In genomic region chr14:60233251-60233650, GRCh38 we compare ENCODE assay signal across 15 cellular contexts. TPM values are rescaled to one million over a fixed set of nuclear protein-coding genes. Genes with fewer than 3 reads are reported as not detected.
DNase-seq lines count a peak whose midpoint lies in the region; ATAC-seq, FAIRE-seq and TF ChIP-seq lines count a peak whose summit lies in the region.
"Had no signal": no experiment of that assay in that cellular context is flagged by ENCODE, and none has a peak within 500 bp of the region (broad histone marks: within the 10 kb centered on the region; RNA-seq: fewer than 3 reads in every experiment).

No MANE protein-coding gene starts in this region.

- H3K27ac Mint-ChIP-seq in neural progenitor cell (no peak overlapping the region), immature natural killer cell (no peak overlapping the region), osteocyte (ENCODE audit: unreplicated experiment) (no peak overlapping the region)
- H3K27ac Mint-ChIP-seq: CD14-positive monocyte had no signal

- H3F3A ChIP-seq in PC-3 (ENCODE audit: low read length, unreplicated experiment), result no peaks in the 10 kb centered on the region
- peaks cover 6% of the 10 kb centered on the region for H3F3A ChIP-seq in neural progenitor cell (ENCODE audit: low read depth)

- intact Hi-C loops in HCT116 (cut with micrococcal nuclease) (no loop called here), PC-3 (cut with micrococcal nuclease) (no loop called here)

- H2AFZ ChIP-seq in HCT116 (ENCODE audit: low read depth, low read length, poor library complexity, severe bottlenecking) (no peak overlapping the region), PC-3 (ENCODE audit: low read length) (no peak overlapping the region), H1 (ENCODE audit: low read length) (0 out of 2 replicates have a peak overlapping the region, but pooled peaks have one; percentile 21), neural progenitor cell (replicated peaks) (peak overlapping the region; percentile 51)

- H4K8ac ChIP-seq in H1 (ENCODE audit: extremely low read depth, insufficient read depth, low read length), result no peak overlapping the region

- ATAC-seq in HCT116 (peak; percentile 57), PC-3 (peak; percentile 53)

- RAD21 ChIA-PET in HCT116 (lab: Charles Lee; ENCODE audit: low non-redundant PET in 1 of 2, low total read pairs in 2 of 2, uncharacterized antibody in 2 of 2, unreplicated experiment in 2 of 2), result no interaction called here

- H3K9me3 ChIP-seq in HCT116 (ENCODE audit: control insufficient read depth in 1 of 2, insufficient read depth in 1 of 2, low read depth in 1 of 2, low read length in 2 of 2) (no peaks in the 10 kb centered on the region), PC-3 (ENCODE audit: low read length) (peaks cover 8% of the 10 kb centered on the region), H1 (ENCODE audit: insufficient read depth in 2 of 2, low read depth in 1 of 2, low read length in 1 of 2) (peaks cover 0 to 6% of the 10 kb centered on the region in 2 experiments; a peak in 2 of 4 replicates), neural progenitor cell (ENCODE audit: low read depth) (peaks cover 15% of the 10 kb centered on the region)

- H3K18ac ChIP-seq in H1 (ENCODE audit: extremely low read depth, low read length), result no peak overlapping the region

- no peak overlapping the region for H2AK5ac ChIP-seq in H1 (ENCODE audit: low read depth, low read length)

- no peaks in the 10 kb centered on the region for H3K9me2 ChIP-seq in HCT116 (ENCODE audit: insufficient read depth)
- no peaks in the 10 kb centered on the region for H3K9me2 ChIP-seq in PC-3 (replicated peaks; ENCODE audit: low read length)

- no peak overlapping the region for H2BK5ac ChIP-seq in H1 (ENCODE audit: low read depth, low read length)

- no peak overlapping the region for H3K56ac ChIP-seq in H1 (replicated peaks; ENCODE audit: insufficient read length, low read depth, low read length)

- H3K27me3 Mint-ChIP-seq in neural progenitor cell (ENCODE audit: insufficient read depth, low read depth) (no peaks in the 10 kb centered on the region), immature natural killer cell (ENCODE audit: low read depth in 3 of 3) (peaks cover 3 to 7% (median 4%) of the 10 kb centered on the region in 3 donors), osteocyte (ENCODE audit: unreplicated experiment) (no peaks in the 10 kb centered on the region)

- H2BK20ac ChIP-seq in H1 (ENCODE audit: low read length), result no peak overlapping the region

- TF ChIP-seq POLR2A in HCT116 (IDR thresholded peaks at IDR 0.05; ENCODE audit: borderline replicate concordance, extremely low read depth, insufficient read depth, insufficient read length) (no peak), H1 (IDR thresholded peaks at IDR 0.05; ENCODE audit: control extremely low read depth in 1 of 2, low read depth in 2 of 2, low read length in 2 of 2) (no peak)

- CTCF ChIA-PET in HCT116 (lab: Charles Lee) (no interaction called here), PC-3 (lab: Charles Lee) (interaction anchor here (0.6 kb wide), 2 partner anchors 44 to 96 kb away, joined by 3 read pairs; no protein-coding TSS in a partner anchor), H1 (lab: Charles Lee; ENCODE audit: partially characterized antibody) (interaction anchor here (1.1 to 1.7 kb wide), 2 partner anchors 8 to 12 kb away, joined by 3 to 4 read pairs; no protein-coding TSS in a partner anchor)

- H2BK120ac ChIP-seq in H1 (replicated peaks; ENCODE audit: low read depth, low read length), result no peak overlapping the region

- no peaks in the 10 kb centered on the region for H3K79me2 ChIP-seq in HCT116 (ENCODE audit: insufficient read depth, low read length)
- no peaks in the 10 kb centered on the region for H3K79me2 ChIP-seq in PC-3 (ENCODE audit: low read length)
- H3K79me2 ChIP-seq in H1 (ENCODE audit: control insufficient read depth in 1 of 2, insufficient read depth in 2 of 2, low read length in 2 of 2), result no peaks in the 10 kb centered on the region
- H3K79me2 ChIP-seq in neural progenitor cell (ENCODE audit: low read depth), result no peaks in the 10 kb centered on the region

- no peak overlapping the region for H3K23ac ChIP-seq in H1 (ENCODE audit: insufficient read length)

- H3K4me3 ChIP-seq in HCT116 (replicated peaks in 1 of 2; ENCODE audit: low read depth in 1 of 2, low read length in 2 of 2), result no peak overlapping the region
- no peak overlapping the region for H3K4me3 ChIP-seq in PC-3 (ENCODE audit: low read length)
- no peak overlapping the region for H3K4me3 ChIP-seq in H1 (ENCODE audit: extremely low read depth in 1 of 4, insufficient read depth in 2 of 4, low read depth in 3 of 4, low read length in 4 of 4)
- no peak overlapping the region for H3K4me3 ChIP-seq in neural progenitor cell

- H2BK12ac ChIP-seq in H1 (ENCODE audit: low read depth, low read length), result no peak overlapping the region

- no peaks in the 10 kb centered on the region for H3K4me1 ChIP-seq in HCT116 (ENCODE audit: control insufficient read depth in 1 of 2, insufficient read depth in 2 of 2, low read length in 2 of 2)
- H3K4me1 ChIP-seq in PC-3 (ENCODE audit: insufficient read depth, low read length), result no peaks in the 10 kb centered on the region
- no peaks in the 10 kb centered on the region; a peak in 1 of 7 replicates for H3K4me1 ChIP-seq in H1 (replicated peaks in 1 of 4; ENCODE audit: control insufficient read depth in 3 of 4, insufficient read depth in 4 of 4, low read length in 3 of 4)
- peaks cover 8% of the 10 kb centered on the region for H3K4me1 ChIP-seq in neural progenitor cell

- H3K36me3 ChIP-seq in HCT116 (ENCODE audit: control insufficient read depth in 1 of 2, insufficient read depth in 2 of 2, low read length in 2 of 2), result no peaks in the 10 kb centered on the region
- no peaks in the 10 kb centered on the region for H3K36me3 ChIP-seq in PC-3 (ENCODE audit: low read depth, low read length)
- H3K36me3 ChIP-seq in H1 (ENCODE audit: control insufficient read depth in 2 of 4, insufficient read depth in 4 of 4, low read length in 3 of 4), result no peaks in the 10 kb centered on the region
- peaks cover 9% of the 10 kb centered on the region for H3K36me3 ChIP-seq in neural progenitor cell

- H3K27ac ChIP-seq in HCT116 (ENCODE audit: low read depth, low read length), result no peak overlapping the region
- no peak overlapping the region for H3K27ac ChIP-seq in PC-3 (ENCODE audit: low read length)
- no peak overlapping the region for H3K27ac ChIP-seq in H1 (ENCODE audit: low read depth, low read length)
- no peak overlapping the region for H3K27ac ChIP-seq in neural progenitor cell
- H3K27ac ChIP-seq: KMS-11 had no signal

- no peak overlapping the region for H2BK15ac ChIP-seq in H1 (ENCODE audit: low read length)

- 83% methylated on average over 3 of the region's 3 CpGs; no CpG with 5 or more reads in 1 of the 2 experiments for WGBS in H1 (ENCODE audit: extremely low coverage in 1 of 2, insufficient coverage in 1 of 2, insufficient read length in 1 of 2, insufficient replicate concordance in 2 of 2, low coverage in 1 of 2, low lambda C conversion rate in 2 of 2, missing lambda C conversion rate in 1 of 2), 2 experiments

- peaks cover 2% of the 10 kb centered on the region for H3K4me1 Mint-ChIP-seq in neural progenitor cell
- H3K4me1 Mint-ChIP-seq in immature natural killer cell, result no peaks in the 10 kb centered on the region
- H3K4me1 Mint-ChIP-seq in osteocyte (ENCODE audit: unreplicated experiment), result no peaks in the 10 kb centered on the region
- H3K4me1 Mint-ChIP-seq: CD14-positive monocyte had no signal

- no peaks in the 10 kb centered on the region for H3K79me1 ChIP-seq in H1 (ENCODE audit: low read depth, low read length)

- H3K4me2 ChIP-seq in HCT116 (ENCODE audit: low read length) (no peak overlapping the region), PC-3 (ENCODE audit: low read length) (no peak overlapping the region), H1 (ENCODE audit: insufficient read depth in 1 of 2, low read depth in 2 of 2, low read length in 2 of 2) (no peak overlapping the region), neural progenitor cell (no peak overlapping the region)
- H3K4me2 ChIP-seq: KMS-11 had no signal

- H4K20me1 ChIP-seq in HCT116 (ENCODE audit: insufficient read depth) (no peaks in the 10 kb centered on the region), PC-3 (ENCODE audit: low read length) (no peaks in the 10 kb centered on the region), H1 (replicated peaks in 1 of 2; ENCODE audit: control insufficient read depth in 1 of 2, insufficient read depth in 2 of 2, low read length in 2 of 2) (no peaks in the 10 kb centered on the region), neural progenitor cell (ENCODE audit: low read depth) (no peaks in the 10 kb centered on the region)

- H3K4ac ChIP-seq in H1 (replicated peaks; ENCODE audit: insufficient read length, low read depth, low read length), result no peak overlapping the region

- H3K9me3 Mint-ChIP-seq in neural progenitor cell (peaks cover 14% of the 10 kb centered on the region), immature natural killer cell (peaks cover 6 to 11% (median 7%) of the 10 kb centered on the region in 6 donors), osteocyte (ENCODE audit: unreplicated experiment) (peaks cover 15% of the 10 kb centered on the region)

- no peak overlapping the region for H3K9ac ChIP-seq in HCT116 (ENCODE audit: low read length)
- no peak overlapping the region for H3K9ac ChIP-seq in PC-3 (ENCODE audit: low read length)
- no peak overlapping the region for H3K9ac ChIP-seq in H1 (replicated peaks in 1 of 4; ENCODE audit: extremely low read depth in 1 of 4, low read depth in 3 of 4, low read length in 3 of 4)
- no peak overlapping the region for H3K9ac ChIP-seq in neural progenitor cell
- H3K9ac ChIP-seq: KMS-11 had no signal

- no peaks in the 10 kb centered on the region for H3K23me2 ChIP-seq in H1 (ENCODE audit: low read depth, low read length)

- POLR2A ChIA-PET in HCT116 (lab: Charles Lee) (interaction anchor here (1.2 kb wide), 1 partner anchor 14 kb away, joined by 5 read pairs; no protein-coding TSS in a partner anchor), PC-3 (lab: Charles Lee; ENCODE audit: unreplicated experiment) (interaction anchor here (0.5 kb wide), 1 partner anchor 507 kb away, joined by 5 read pairs; no protein-coding TSS in a partner anchor), H1 (lab: Charles Lee; ENCODE audit: partially characterized antibody) (no interaction called here)

- TF ChIP-seq RAD21 in HCT116 (IDR thresholded peaks at IDR 0.05; ENCODE audit: low read depth), result no peak
- TF ChIP-seq RAD21 in H1 (IDR thresholded peaks at IDR 0.05 in 1 of 2, conservative IDR thresholded peaks at IDR 0.05 in 1 of 2; ENCODE audit: low read depth in 2 of 2, low read length in 2 of 2), result no peak

- TF ChIP-seq CTCF in HCT116 (IDR thresholded peaks at IDR 0.05 in 2 of 3, conservative IDR thresholded peaks at IDR 0.05 in 1 of 3; ENCODE audit: borderline replicate concordance in 1 of 3, insufficient read depth in 1 of 3, low read depth in 2 of 3, low read length in 2 of 3) (no peak), PC-3 (conservative IDR thresholded peaks at IDR 0.05; ENCODE audit: low read depth, low read length) (peak; percentile 26), H1 (IDR thresholded peaks at IDR 0.05; ENCODE audit: control extremely low read depth in 1 of 3, insufficient read depth in 1 of 3, low read depth in 1 of 3, low read length in 3 of 3) (no peak), neural progenitor cell (IDR thresholded peaks at IDR 0.05) (no peak), osteocyte (IDR thresholded peaks at IDR 0.05) (no peak)

- DNase-seq in HCT116 (ENCODE audit: low read depth, low spot score) (no peak), PC-3 (peak; percentile 48), H1 (ENCODE audit: low read depth in 1 of 2, low spot score in 2 of 2) (no peak), neural progenitor cell (ENCODE audit: low spot score) (no peak), KG1 (lab: John Stamatoyannopoulos, UW) (no peak), immature natural killer cell (no peak), osteocyte (ENCODE audit: extremely low spot score, unreplicated experiment) (no peak)
- DNase-seq: DMS79, NCI-H1417 treated with DMSO at 0.1 percent for 48 hours, NCI-H187 treated with DMSO at 0.1 percent for 48 hours, NCI-H226, NCI-H524, NCI-H82 had no signal

- H4K91ac ChIP-seq in H1 (replicated peaks; ENCODE audit: insufficient read length, low read length), result no peak overlapping the region

- H3K36me3 Mint-ChIP-seq in neural progenitor cell (no peaks in the 10 kb centered on the region), immature natural killer cell (peaks cover 4 to 10% (median 8%) of the 10 kb centered on the region in 3 donors), osteocyte (ENCODE audit: unreplicated experiment) (no peaks in the 10 kb centered on the region)
- H3K36me3 Mint-ChIP-seq: CD14-positive monocyte had no signal

- BruUV-seq in HCT116 (replicated peaks; lab: Mats Ljungman, UMichigan), result no TSS peak
- BruUV-seq in PC-3 (replicated peaks; lab: Mats Ljungman, UMichigan), result no TSS peak

- no peak for FAIRE-seq in H1 (lab: Jason Lieb, UNC)

- H3K4me3 Mint-ChIP-seq in neural progenitor cell (no peak overlapping the region), immature natural killer cell (no peak overlapping the region), osteocyte (ENCODE audit: unreplicated experiment) (no peak overlapping the region)
- H3K4me3 Mint-ChIP-seq: CD14-positive monocyte had no signal

- no peak overlapping the region for H3K14ac ChIP-seq in H1 (ENCODE audit: insufficient read length)

- TF ChIP-seq EP300 in H1 (IDR thresholded peaks at IDR 0.05; ENCODE audit: borderline replicate concordance in 1 of 2, low read depth in 2 of 2, low read length in 2 of 2), result no peak

- H3K27me3 ChIP-seq in HCT116 (ENCODE audit: insufficient read depth, low read length) (no peaks in the 10 kb centered on the region), PC-3 (ENCODE audit: low read length) (0 out of 2 replicates have a peak, but pooled peaks cover 4% of the 10 kb centered on the region), H1 (replicated peaks in 1 of 4; ENCODE audit: control insufficient read depth in 3 of 4, extremely low read depth in 1 of 4, insufficient read depth in 3 of 4, low read length in 3 of 4) (no peaks in the 10 kb centered on the region), neural progenitor cell (no peaks in the 10 kb centered on the region)

- H4K5ac ChIP-seq in H1 (ENCODE audit: insufficient read length, low read depth, low read length), result no peak overlapping the region

RNA-seq across cellular contexts. Expression of gene PPM1A, which starts 15.8 kb away (rescaled TPM):
- total RNA-seq in HCT116 (2021; ENCODE audit: unreplicated experiment) (32.8 TPM), PC-3 (2014; rRNA removed) (69.3 and 69.4 TPM in 2 replicates), neural progenitor cell (ENCODE audit: low replicate concordance) (35.2 and 55.0 TPM in 2 replicates), osteocyte (44.5 and 45.2 TPM in 2 replicates)
- polyA plus RNA-seq in HCT116 (2012), result 25.9 and 28.0 TPM in 2 replicates
- 45.2 and 51.2 TPM in 2 replicates for total RNA-seq in H1 (2021; fragmentation: NEBNext Ultra II Directional; extraction: Animal tissue kit (Norgen Biotek cat#: 25700))
- polyA plus RNA-seq in H1 (2011; rRNA removed) (6.6 and 14.0 TPM in 2 replicates), immature natural killer cell (10 to 100 TPM; 31.9 to 46.8 (median 45.5) TPM)
- polyA plus RNA-seq in H1 (2011; cell fraction: cytosol; rRNA removed), result 14.5 TPM
- polyA plus RNA-seq in H1 (2011; cell fraction: nucleus; rRNA removed), result 8.7 TPM
- 26.6 to 38.7 TPM (median 31.2 TPM) in 4 replicates for polyA plus RNA-seq in H1 (2012, experiment 1 of 2)
- 7.8 TPM for polyA plus RNA-seq in H1 (2012, experiment 2 of 2)
- 26.5 TPM for polyA plus RNA-seq in H1 (2013, experiment 1 of 2)
- polyA plus RNA-seq in H1 (2013, experiment 2 of 2), result 28.0 TPM
- polyA minus RNA-seq in H1 (2011; rRNA and poly(A)+ RNA removed), result 54.8 and 71.9 TPM in 2 replicates
- polyA minus RNA-seq in H1 (2011; cell fraction: cytosol; rRNA and poly(A)+ RNA removed), result 20.6 TPM
- polyA minus RNA-seq in H1 (2011; cell fraction: nucleus; rRNA and poly(A)+ RNA removed), result 26.6 TPM

Comparison
In these comparisons a context has a peak if more than half of its experiments do, and no peak if none do; other contexts are left out.
1. H2AFZ ChIP-seq: peak in H1 (single experiment) and neural progenitor cell (single experiment); none in HCT116 (single experiment) and PC-3 (single experiment).